Comparison of ENCODE assay signal across 12 cellular contexts in genomic region chr18:48589797-48590519, GRCh38. TPM values are rescaled to one million over a fixed set of nuclear protein-coding genes. Genes with fewer than 3 reads are reported as not detected.
A peak's percentile ranks its signal among the peaks of the same experiment; 100 is the strongest.
DNase-seq lines count a peak whose midpoint lies in the region; ATAC-seq and TF ChIP-seq lines count a peak whose summit lies in the region.
"Had no signal": no experiment of that assay in that cellular context is flagged by ENCODE, and none has a peak within 500 bp of the region (broad histone marks: within the 10 kb centered on the region; RNA-seq: fewer than 3 reads in every experiment).

No MANE protein-coding gene starts in this region.

- peak overlapping the region; percentile 27 for H2BK5ac ChIP-seq in IMR-90 (ENCODE audit: low read depth, low read length, poor library complexity, severe bottlenecking)

- no peak overlapping the region for H2BK20ac ChIP-seq in IMR-90 (ENCODE audit: low read depth, low read length)

- intact Hi-C loops in IMR-90 (cut with micrococcal nuclease) (no loop called here), right lobe of liver (cut with DNase I) (no loop called here), natural killer cell (cut with micrococcal nuclease) (no loop called here)

- H4K91ac ChIP-seq in IMR-90 (ENCODE audit: insufficient read depth, low read depth, low read length): peak overlapping the region; percentile 44; the same call in 1 of the 2 replicates

- dilution Hi-C loops in IMR-90 (cut with HindIII; ENCODE audit: low sequenced_read_pairs, unreplicated experiment): no loop called here

- peaks cover 0 to 4% of the 10 kb centered on the region in 2 donors for H3K4me1 Mint-ChIP-seq in natural killer cell

- H3K4me2 ChIP-seq in IMR-90 (ENCODE audit: low read depth, low read length): no peak overlapping the region

- peaks cover 91% of the 10 kb centered on the region for H4K20me1 ChIP-seq in IMR-90 (ENCODE audit: insufficient read depth, low read length)

- BruUV-seq in IMR-90 (replicated peaks; lab: Mats Ljungman, UMichigan): no TSS peak

- H3K9me3 ChIP-seq in IMR-90 (ENCODE audit: control insufficient read depth, insufficient read depth, low read length) (no peaks in the 10 kb centered on the region), right lobe of liver (no peaks in the 10 kb centered on the region), stomach smooth muscle (ENCODE audit: control insufficient read depth in 2 of 2, low read length in 2 of 2) (no peaks in the 10 kb centered on the region)

- no peak overlapping the region for H3K18ac ChIP-seq in IMR-90 (ENCODE audit: low read depth, low read length)

- no peak overlapping the region for H3K27ac ChIP-seq in IMR-90 (ENCODE audit: insufficient read depth, low read length)
- H3K27ac ChIP-seq in right lobe of liver: peak overlapping the region in 2 of 3 donors; percentile 37 to 70
- H3K27ac ChIP-seq in stomach smooth muscle (ENCODE audit: low read length): peak overlapping the region; percentile 69

- no peak for TF ChIP-seq RAD21 in IMR-90 (IDR thresholded peaks at IDR 0.05; ENCODE audit: low read length)

- H2BK15ac ChIP-seq in IMR-90 (ENCODE audit: low read depth, low read length): no peak overlapping the region

- peaks cover 27 to 93% of the 10 kb centered on the region in 2 experiments; a peak in 3 of 4 replicates for H3K79me1 ChIP-seq in IMR-90 (ENCODE audit: low read depth in 1 of 2, low read length in 2 of 2)

- H3K9ac ChIP-seq in IMR-90 (ENCODE audit: low read depth, low read length): no peak overlapping the region
- H3K9ac ChIP-seq in stomach smooth muscle (ENCODE audit: low read length in 2 of 2): peak overlapping the region in 1 of 2 donors; percentile 66

- H4K8ac ChIP-seq in IMR-90 (ENCODE audit: low read depth in 2 of 2, low read length in 2 of 2): peak overlapping the region in 1 of 2 experiments; percentile 10; a peak in 1 of 4 replicates

- peak overlapping the region; percentile 2 for H2BK120ac ChIP-seq in IMR-90 (ENCODE audit: low read depth, low read length)

- in situ Hi-C loops in IMR-90 (cut with MboI; ENCODE audit: low sequenced_read_pairs): no loop called here

- H3K23ac ChIP-seq in IMR-90 (ENCODE audit: low read depth, low read length): no peak overlapping the region

- 90% methylated on average over 10 of the region's 15 CpGs; no CpG with 5 or more reads in 1 of the 2 experiments for WGBS in IMR-90 (ENCODE audit: extremely low coverage in 2 of 2, insufficient read length in 1 of 2), 2 experiments
- 34% methylated on average over 9 of the region's 15 CpGs for WGBS in right lobe of liver (ENCODE audit: insufficient coverage, low coverage, low lambda C conversion rate, missing lambda C conversion rate)

- no peak for TF ChIP-seq POLR2A in IMR-90 (IDR thresholded peaks at IDR 0.05; ENCODE audit: low read depth, low read length)
- TF ChIP-seq POLR2A in right lobe of liver (IDR thresholded peaks at IDR 0.05): no peak

- POLR2A ChIA-PET in IMR-90 (lab: Charles Lee; ENCODE audit: unreplicated experiment): no interaction called here

- H3K4me3 ChIP-seq in IMR-90 (ENCODE audit: insufficient read depth, low read depth, low read length) (no peak overlapping the region), right lobe of liver (no peak overlapping the region), stomach smooth muscle (ENCODE audit: low read length in 2 of 2) (peak overlapping the region in 1 of 2 donors; percentile 49)
- H3K4me3 ChIP-seq: lung had no signal

- peak overlapping the region; percentile 49 for H2AK9ac ChIP-seq in IMR-90 (replicated peaks; ENCODE audit: low read depth, low read length, poor library complexity)

- peaks cover 0 to 6% of the 10 kb centered on the region in 2 donors for H3K27me3 Mint-ChIP-seq in natural killer cell (ENCODE audit: low read depth in 2 of 2)
- H3K27me3 Mint-ChIP-seq: stimulated activated naive CD8-positive, alpha-beta T cell treated with anti-CD3 and anti-CD28 coated beads, Interleukin-15, Interleukin-2, amounts not matched to agents 100 ng/mL and 50 ng/mL, for 24 hours had no signal

- no peaks in the 10 kb centered on the region for H3K9me3 Mint-ChIP-seq in natural killer cell
- H3K9me3 Mint-ChIP-seq: stimulated activated naive CD8-positive, alpha-beta T cell treated with anti-CD3 and anti-CD28 coated beads, Interleukin-15, Interleukin-2, amounts not matched to agents 100 ng/mL and 50 ng/mL, for 24 hours had no signal

- no peak overlapping the region for H3K4me3 Mint-ChIP-seq in natural killer cell
- H3K4me3 Mint-ChIP-seq: stimulated activated naive CD8-positive, alpha-beta T cell treated with anti-CD3 and anti-CD28 coated beads, Interleukin-15, Interleukin-2, amounts not matched to agents 100 ng/mL and 50 ng/mL, for 24 hours had no signal

- CTCF ChIA-PET in IMR-90 (lab: Yijun Ruan, JAX): no interaction called here

- no peak overlapping the region for H2AFZ ChIP-seq in IMR-90 (replicated peaks; ENCODE audit: low read length, poor library complexity)

- no peak for TF ChIP-seq CTCF in IMR-90 (conservative IDR thresholded peaks at IDR 0.05; ENCODE audit: low read depth, low read length)
- TF ChIP-seq CTCF in right lobe of liver (IDR thresholded peaks at IDR 0.05): no peak
- no peak for TF ChIP-seq CTCF in natural killer cell (IDR thresholded peaks at IDR 0.05)

- peaks cover 33% of the 10 kb centered on the region for H3K9me1 ChIP-seq in IMR-90 (ENCODE audit: insufficient read depth, low read length)

- ATAC-seq in IMR-90 (ENCODE audit: low read depth) (peak; percentile 38), right lobe of liver (peak; percentile 87 to 94 (median 92)), HG03095 (IDR thresholded peaks at IDR 0.05; ENCODE audit: unreplicated experiment) (no peak), natural killer cell (no peak)

- H2AK5ac ChIP-seq in IMR-90 (ENCODE audit: low read depth, low read length): peak overlapping the region; percentile 63

- no peak overlapping the region for H3K14ac ChIP-seq in IMR-90 (replicated peaks; ENCODE audit: low read depth, low read length)

- H3K27me3 ChIP-seq in IMR-90 (ENCODE audit: control insufficient read depth, insufficient read depth, low read length) (no peaks in the 10 kb centered on the region), right lobe of liver (no peaks in the 10 kb centered on the region), stomach smooth muscle (ENCODE audit: control insufficient read depth in 1 of 2, insufficient read depth in 2 of 2, low read length in 2 of 2) (no peaks in the 10 kb centered on the region)

- no peaks in the 10 kb centered on the region for H3K36me3 Mint-ChIP-seq in natural killer cell

- peaks cover 15% of the 10 kb centered on the region for H3K4me1 ChIP-seq in IMR-90 (ENCODE audit: control insufficient read depth, insufficient read depth, low read length)
- peaks cover 0 to 25% (median 13%) of the 10 kb centered on the region in 4 donors for H3K4me1 ChIP-seq in right lobe of liver
- peaks cover 39% of the 10 kb centered on the region for H3K4me1 ChIP-seq in stomach smooth muscle (ENCODE audit: control insufficient read depth, insufficient read depth, low read length)

- DNase-seq in IMR-90 (no peak), dermis microvascular lymphatic vessel endothelial cell (ENCODE audit: low read depth in 2 of 2) (peak; percentile 15 to 28), right lobe of liver (peak; percentile 89 to 94 (median 94)), natural killer cell (no peak), NCI-H1105 treated with DMSO at 0.1 percent for 48 hours (lab: John Stamatoyannopoulos, UW) (no peak), SKM-1 treated with dmso at 0.1 percent for 144 hours (lab: John Stamatoyannopoulos, UW; ENCODE audit: unreplicated experiment) (no peak)
- DNase-seq: Calu3; stimulated activated CD4-positive, alpha-beta T cell treated with anti-CD3 and anti-CD28 coated beads, Interleukin-15, amount 100 ng/mL, for 24 hours had no signal

- H3K4ac ChIP-seq in IMR-90 (ENCODE audit: low read depth, low read length): peak overlapping the region; percentile 48

- no peak overlapping the region for H3K56ac ChIP-seq in IMR-90 (ENCODE audit: extremely low read depth, insufficient read depth, low read length)

- H3K36me3 ChIP-seq in IMR-90 (ENCODE audit: control insufficient read depth, insufficient read depth, low read length) (peaks cover 2% of the 10 kb centered on the region; the same call in 1 of the 2 replicates), right lobe of liver (no peaks in the 10 kb centered on the region), stomach smooth muscle (ENCODE audit: control insufficient read depth in 2 of 2, insufficient read depth in 2 of 2, low read length in 2 of 2) (peaks cover 0 to 2% of the 10 kb centered on the region in 2 donors)

- no peak overlapping the region for H3K27ac Mint-ChIP-seq in natural killer cell
- H3K27ac Mint-ChIP-seq: stimulated activated naive CD8-positive, alpha-beta T cell treated with anti-CD3 and anti-CD28 coated beads, Interleukin-15, Interleukin-2, amounts not matched to agents 100 ng/mL and 50 ng/mL, for 24 hours had no signal

- H4K5ac ChIP-seq in IMR-90 (ENCODE audit: low read depth, low read length): no peak overlapping the region; the same call in 1 of the 2 replicates

TF ChIP-seq in IMR-90, 13 proteins besides CTCF, POLR2A, EP300 and RAD21:
- TF ChIP-seq RFX5 (IDR thresholded peaks at IDR 0.05; ENCODE audit: low read depth, low read length) (no peak), MXI1 (IDR thresholded peaks at IDR 0.05; ENCODE audit: borderline replicate concordance, low read depth, low read length) (no peak), NFE2L2 (IDR thresholded peaks at IDR 0.05; ENCODE audit: low read depth, low read length) (no peak), BHLHE40 (IDR thresholded peaks at IDR 0.05; ENCODE audit: low read depth, low read length) (no peak), USF2 (IDR thresholded peaks at IDR 0.05; ENCODE audit: low read depth, low read length) (no peak), MAFK (IDR thresholded peaks at IDR 0.05; ENCODE audit: low read depth, low read length) (no peak)

RNA-seq across cellular contexts. Expression of gene CTIF, which starts 51.1 kb away (rescaled TPM):
- 25.1 and 27.5 TPM in 2 replicates for total RNA-seq in IMR-90 (2012; rRNA removed)
- polyA plus RNA-seq in IMR-90 (2012; rRNA removed): 57.0 and 58.4 TPM in 2 replicates
- polyA plus RNA-seq in IMR-90 (2012; cell fraction: cytosol; rRNA removed): 28.8 and 51.0 TPM in 2 replicates
- polyA plus RNA-seq in IMR-90 (2012; cell fraction: nucleus; rRNA removed; ENCODE audit: low replicate concordance): 139 and 218 TPM in 2 replicates
- total RNA-seq in dermis microvascular lymphatic vessel endothelial cell: 12.6 and 18.0 TPM in 2 replicates
- 10 to 100 TPM; 29.0 to 60.6 (median 43.1) TPM for total RNA-seq in right lobe of liver
- total RNA-seq in natural killer cell: 10 to 100 TPM in 1 of 3 donors, 1 to 10 TPM in 2; 6.9 to 10.2 (median 8.2) TPM

Comparison
In these comparisons a context has a peak if more than half of its experiments do, and no peak if none do; other contexts are left out.
1. ATAC-seq: peak in IMR-90 (single experiment) and right lobe of liver (4 of 4); none in HG03095 (single experiment) and natural killer cell (0 of 3).
2. DNase-seq: peak in dermis microvascular lymphatic vessel endothelial cell (2 of 2) and right lobe of liver (3 of 3); none in IMR-90 (single experiment), natural killer cell (single experiment), NCI-H1105 treated with DMSO at 0.1 percent for 48 hours (single experiment) and SKM-1 treated with dmso at 0.1 percent for 144 hours (single experiment).